15 cellular contexts compared by ENCODE assay signal in the genomic region with DNA sequence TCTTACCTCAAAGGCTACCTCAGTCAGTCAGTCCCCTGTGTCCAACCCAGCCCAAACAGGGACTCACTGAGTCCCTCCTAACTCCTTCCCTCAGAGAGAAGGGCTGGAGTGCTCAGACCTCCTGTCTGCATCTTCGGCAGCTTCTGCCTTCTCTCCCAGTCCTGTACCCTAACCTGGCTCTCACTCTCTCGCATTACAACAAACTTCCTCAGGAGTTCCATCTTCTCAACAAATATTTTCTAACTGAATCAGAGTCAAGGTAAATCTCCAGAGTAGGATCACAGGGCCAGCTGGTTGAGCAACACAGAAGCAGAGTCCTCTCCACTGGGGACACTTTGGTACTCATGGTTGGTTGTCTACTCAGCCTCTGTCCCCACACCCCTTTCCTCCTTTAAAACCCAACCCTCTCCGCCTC.
DNase-seq lines count a peak whose midpoint lies in the region; ATAC-seq and TF ChIP-seq lines count a peak whose summit lies in the region.
"Had no signal": no experiment of that assay in that cellular context is flagged by ENCODE, and none has a peak within 500 bp of the region (broad histone marks: within the 10 kb centered on the region; RNA-seq: fewer than 3 reads in every experiment).

No MANE protein-coding gene starts in this region.

- H3K9ac ChIP-seq in HCT116 (ENCODE audit: low read length) = peak overlapping the region; percentile 10; the same call in 1 of the 2 replicates

- no peaks in the 10 kb centered on the region for H3K9me2 ChIP-seq in HCT116 (ENCODE audit: insufficient read depth)

- no peak for TF ChIP-seq RAD21 in HCT116 (IDR thresholded peaks at IDR 0.05; ENCODE audit: low read depth)

- TF ChIP-seq POLR2A in HCT116 (IDR thresholded peaks at IDR 0.05; ENCODE audit: borderline replicate concordance, extremely low read depth, insufficient read depth, insufficient read length) (no peak), thyroid gland (IDR thresholded peaks at IDR 0.05) (no peak)

- intact Hi-C loops in HCT116 (cut with micrococcal nuclease) = no loop called here
- intact Hi-C loops in posterior vena cava (cut with DNase I) = no loop called here
- intact Hi-C loops in thyroid gland (cut with DNase I) = no loop called here

- H3K9me3 ChIP-seq in HCT116 (ENCODE audit: control insufficient read depth in 1 of 2, insufficient read depth in 1 of 2, low read depth in 1 of 2, low read length in 2 of 2) = no peaks in the 10 kb centered on the region
- no peaks in the 10 kb centered on the region for H3K9me3 ChIP-seq in thyroid gland
- H3K9me3 ChIP-seq: heart left ventricle, psoas muscle had no signal

- H3K4me3 ChIP-seq in HCT116 (replicated peaks in 1 of 2; ENCODE audit: low read depth in 1 of 2, low read length in 2 of 2) (peak overlapping the region in 1 of 2 experiments; percentile 16; a peak in 1 of 4 replicates), thyroid gland (replicated peaks in 1 of 3) (no peak overlapping the region)
- H3K4me3 ChIP-seq: heart left ventricle, psoas muscle had no signal

- RAD21 ChIA-PET in HCT116 (lab: Charles Lee; ENCODE audit: low non-redundant PET in 1 of 2, low total read pairs in 2 of 2, uncharacterized antibody in 2 of 2, unreplicated experiment in 2 of 2) = no interaction called here

- no peaks in the 10 kb centered on the region for H4K20me1 ChIP-seq in HCT116 (ENCODE audit: insufficient read depth)

- WGBS in thyroid gland, 2 donors = 87 to 97% methylated on average over 3 of the region's 3 CpGs

- POLR2A ChIA-PET in HCT116 (lab: Charles Lee) = no interaction called here
- POLR2A ChIA-PET in RWPE1 (lab: Yijun Ruan, JAX; ENCODE audit: low non-redundant PET) = no interaction called here

- peaks cover 28 to 49% of the 10 kb centered on the region in 2 experiments for H3K4me1 ChIP-seq in HCT116 (ENCODE audit: control insufficient read depth in 1 of 2, insufficient read depth in 2 of 2, low read length in 2 of 2)
- no peaks in the 10 kb centered on the region for H3K4me1 ChIP-seq in thyroid gland
- H3K4me1 ChIP-seq: psoas muscle had no signal

- no peak overlapping the region; the same call in 1 of the 2 replicates for H3K27ac ChIP-seq in HCT116 (ENCODE audit: low read depth, low read length)
- H3K27ac ChIP-seq in RWPE1 = peak overlapping the region; percentile 89
- H3K27ac ChIP-seq in thyroid gland = no peak overlapping the region
- H3K27ac ChIP-seq: psoas muscle had no signal

- no peaks in the 10 kb centered on the region for H3K36me3 ChIP-seq in HCT116 (ENCODE audit: control insufficient read depth in 1 of 2, insufficient read depth in 2 of 2, low read length in 2 of 2)
- H3K36me3 ChIP-seq in thyroid gland = no peaks in the 10 kb centered on the region
- H3K36me3 ChIP-seq: heart left ventricle had no signal

- ATAC-seq in HCT116 = peak; percentile 39
- ATAC-seq in esophagus mucosa = peak; percentile 56
- ATAC-seq: activated CD8-positive, alpha-beta T cell treated with anti-CD3 and anti-CD28 coated beads for 36 hours; left colon had no signal

- TF ChIP-seq CTCF in HCT116 (IDR thresholded peaks at IDR 0.05 in 2 of 3, conservative IDR thresholded peaks at IDR 0.05 in 1 of 3; ENCODE audit: borderline replicate concordance in 1 of 3, insufficient read depth in 1 of 3, low read depth in 2 of 3, low read length in 2 of 3) (no peak), RWPE1 (conservative IDR thresholded peaks at IDR 0.05; ENCODE audit: low read depth) (no peak), thyroid gland (IDR thresholded peaks at IDR 0.05) (no peak)

- no peaks in the 10 kb centered on the region for H3K79me2 ChIP-seq in HCT116 (ENCODE audit: insufficient read depth, low read length)

- BruUV-seq in HCT116 (replicated peaks; lab: Mats Ljungman, UMichigan) = no TSS peak

- peak overlapping the region; percentile 60 for H3K4me2 ChIP-seq in HCT116 (ENCODE audit: low read length)

- DNase-seq in HCT116 (ENCODE audit: low read depth, low spot score) (no peak), RWPE1 (ENCODE audit: low spot score) (no peak), posterior vena cava (ENCODE audit: low spot score) (peak; percentile 37), thyroid gland (no peak), amniotic stem cell (lab: John Stamatoyannopoulos, UW) (no peak), cerebellum (ENCODE audit: low spot score) (no peak)
- no peak for DNase-seq in stimulated activated naive CD4-positive, alpha-beta T cell (lab: John Stamatoyannopoulos, UW)
- DNase-seq: activated CD8-positive, alpha-beta T cell treated with anti-CD3 and anti-CD28 coated beads for 36 hours; cortex of kidney; DMS153; erythroblast; heart left ventricle; left colon; psoas muscle had no signal

- no peak overlapping the region for H2AFZ ChIP-seq in HCT116 (ENCODE audit: low read depth, low read length, poor library complexity, severe bottlenecking)

- no peaks in the 10 kb centered on the region for H3K27me3 ChIP-seq in HCT116 (ENCODE audit: insufficient read depth, low read length)
- H3K27me3 ChIP-seq in thyroid gland = no peaks in the 10 kb centered on the region
- H3K27me3 ChIP-seq: heart left ventricle had no signal

- CTCF ChIA-PET in HCT116 (lab: Charles Lee) (interaction anchor here (1.2 kb wide), 1 partner anchor 44 kb away, joined by 3 read pairs; no protein-coding TSS in a partner anchor), RWPE1 (lab: Yijun Ruan, JAX) (no interaction called here)

TF ChIP-seq in HCT116, 20 proteins besides CTCF, POLR2A, EP300 and RAD21:
- TF ChIP-seq MAX (IDR thresholded peaks at IDR 0.05) (no peak), CBX3 (IDR thresholded peaks at IDR 0.05; ENCODE audit: low read depth) (no peak)
- TF ChIP-seq, protein P1, sequence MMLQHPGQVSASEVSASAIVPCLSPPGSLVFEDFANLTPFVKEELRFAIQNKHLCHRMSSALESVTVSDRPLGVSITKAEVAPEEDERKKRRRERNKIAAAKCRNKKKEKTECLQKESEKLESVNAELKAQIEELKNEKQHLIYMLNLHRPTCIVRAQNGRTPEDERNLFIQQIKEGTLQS (IDR thresholded peaks at IDR 0.05) = no peak
TF ChIP-seq in HCT116: peak in this region for 0.
